8 cellular contexts compared by ENCODE assay signal in the genomic region with DNA sequence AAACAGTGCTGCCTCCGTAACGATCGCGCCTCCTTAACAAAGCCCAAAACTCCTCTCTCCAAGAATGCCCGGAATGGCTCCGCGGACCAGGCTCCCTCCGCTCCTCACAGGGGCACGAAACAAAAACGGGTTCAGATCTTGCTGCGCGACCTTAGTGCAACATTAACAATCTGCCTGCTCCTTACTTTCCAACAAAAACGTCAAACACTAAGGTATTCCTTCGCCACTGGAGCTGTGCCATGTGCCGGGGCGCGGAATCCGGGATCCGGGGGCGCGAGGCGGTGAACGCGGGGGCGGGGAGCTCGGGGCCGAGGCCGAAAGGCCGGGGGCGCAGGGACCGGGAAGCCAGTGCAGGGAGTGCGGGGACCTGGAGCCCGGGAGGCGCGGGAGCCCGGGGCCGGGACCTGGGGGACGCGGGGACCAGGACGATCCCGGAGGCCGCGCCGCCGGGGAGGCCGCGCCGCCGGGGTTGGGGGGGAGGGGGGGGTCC. TPM values are rescaled to one million over a fixed set of nuclear protein-coding genes. Genes with fewer than 3 reads are reported as not detected.
DNase-seq lines count a peak whose midpoint lies in the region; ATAC-seq and TF ChIP-seq lines count a peak whose summit lies in the region.

No MANE protein-coding gene starts in this region.

- peak; percentile 14 for ATAC-seq in Right ventricle myocardium superior (ENCODE audit: poor library complexity)
- ATAC-seq in Right ventricle myocardium inferior: no peak
- peak; percentile 17 for ATAC-seq in HG03571 (IDR thresholded peaks at IDR 0.05; ENCODE audit: unreplicated experiment)

- H2AFZ ChIP-seq in neuron (ENCODE audit: low read depth, low read length): peak overlapping the region; percentile 52

- TF ChIP-seq CTCF in fibroblast of the aortic adventitia (IDR thresholded peaks at IDR 0.05; ENCODE audit: insufficient read depth, low read length): no peak

- no peaks in the 10 kb centered on the region for H3K27me3 ChIP-seq in neuron (ENCODE audit: insufficient read depth, low read length)

- H3K9me3 ChIP-seq in neuron (ENCODE audit: low read length): no peaks in the 10 kb centered on the region

- intact Hi-C loops in Right ventricle myocardium superior (cut with DNase I) (loop anchor here (2.0 kb wide), 1 partner anchor 31 kb away; no protein-coding TSS in a partner anchor), Right ventricle myocardium inferior (cut with DNase I) (loop anchor here (2.0 to 5.0 kb wide), 2 partner anchors 17 to 32 kb away; no protein-coding TSS in a partner anchor)

- H3K4me3 ChIP-seq in fibroblast of the aortic adventitia (ENCODE audit: low read depth, low read length) (peak overlapping the region; percentile 96), neuron (ENCODE audit: low read length) (peak overlapping the region; percentile 90)

- DNase-seq in Right ventricle myocardium superior (no peak), Right ventricle myocardium inferior (ENCODE audit: missing footprints) (no peak), fibroblast of the aortic adventitia (ENCODE audit: low read depth) (peak; percentile 49), hippocampal formation (lab: John Stamatoyannopoulos, UW) (no peak), activated gamma-delta T cell (lab: John Stamatoyannopoulos, UW) (no peak)
- peak; percentile 61 for DNase-seq in activated CD8-positive, alpha-beta memory T cell treated with anti-CD3 and anti-CD28 coated beads, Interleukin-2, amount 50 U/mL, for 48 hours

- H3K4me1 ChIP-seq in neuron (ENCODE audit: insufficient read depth, low read length): peaks cover 12% of the 10 kb centered on the region

- no peaks in the 10 kb centered on the region for H3K36me3 ChIP-seq in neuron (ENCODE audit: insufficient read depth, low read length)

RNA-seq across cellular contexts. Expression of a gene that starts 0.4 kb away (rescaled TPM):
- total RNA-seq in Right ventricle myocardium superior (28.8 TPM), Right ventricle myocardium inferior (32.1 TPM), fibroblast of the aortic adventitia (ENCODE audit: low replicate concordance) (87.2 and 95.8 TPM in 2 replicates)

RNA-seq across cellular contexts. Expression of a gene that starts 59.6 kb away (rescaled TPM):
- total RNA-seq in Right ventricle myocardium superior (11.3 TPM), Right ventricle myocardium inferior (11.3 TPM), fibroblast of the aortic adventitia (ENCODE audit: low replicate concordance) (17.3 and 37.5 TPM in 2 replicates)

Comparison
In these comparisons a context has a peak if more than half of its experiments do, and no peak if none do; other contexts are left out.
1. DNase-seq: peak in activated CD8-positive, alpha-beta memory T cell treated with anti-CD3 and anti-CD28 coated beads, Interleukin-2, amount 50 U/mL, for 48 hours (single experiment) and fibroblast of the aortic adventitia (single experiment); none in Right ventricle myocardium superior (single experiment), Right ventricle myocardium inferior (single experiment), hippocampal formation (0 of 2) and activated gamma-delta T cell (single experiment).